11 cellular contexts compared by ENCODE assay signal in genomic region chr10:35236739-35237138, GRCh38.
A peak's percentile ranks its signal among the peaks of the same experiment; 100 is the strongest.
DNase-seq lines count a peak whose midpoint lies in the region; ATAC-seq, FAIRE-seq and TF ChIP-seq lines count a peak whose summit lies in the region.
"Had no signal": no experiment of that assay in that cellular context is flagged by ENCODE, and none has a peak within 500 bp of the region (broad histone marks: within the 10 kb centered on the region; RNA-seq: fewer than 3 reads in every experiment).

No MANE protein-coding gene starts in this region.

- TF ChIP-seq CTCF in GM12872 (IDR thresholded peaks at IDR 0.05; ENCODE audit: insufficient read depth, low read depth, low read length) = 0 out of 3 replicates have a peak, but pooled peaks have one; percentile 5
- TF ChIP-seq CTCF in RWPE2 (IDR thresholded peaks at IDR 0.05; ENCODE audit: poor library complexity, severe bottlenecking) = peak; percentile 40
- peak; percentile 51 for TF ChIP-seq CTCF in fibroblast of pulmonary artery (IDR thresholded peaks at IDR 0.05; ENCODE audit: low read length, missing control alignments)

- H3K4me1 ChIP-seq in RWPE2 (ENCODE audit: insufficient read depth, poor library complexity, severe bottlenecking) = no peaks in the 10 kb centered on the region

- POLR2A ChIA-PET in activated CD8-positive, alpha-beta T cell treated with anti-CD3 and anti-CD28 coated beads, Interleukin-2, amount 10 ng/mL, durations not matched to agents 7 days and 5 days (lab: Charles Lee) = no interaction called here
- POLR2A ChIA-PET in naive thymus-derived CD8-positive, alpha-beta T cell (lab: Charles Lee) = no interaction called here

- no peaks in the 10 kb centered on the region for H3K27me3 ChIP-seq in RWPE2 (ENCODE audit: insufficient read depth, poor library complexity, severe bottlenecking)

- no peak overlapping the region for H3K4me3 Mint-ChIP-seq in activated CD8-positive, alpha-beta T cell treated with anti-CD3 and anti-CD28 coated beads, Interleukin-2, amount 10 ng/mL, durations not matched to agents 7 days and 5 days
- H3K4me3 Mint-ChIP-seq in naive thymus-derived CD8-positive, alpha-beta T cell = no peak overlapping the region

- H3K27ac ChIP-seq in RWPE2 (ENCODE audit: poor library complexity, severe bottlenecking) = no peak overlapping the region
- H3K27ac ChIP-seq: coronary artery had no signal

- DNase-seq in RWPE2 (ENCODE audit: low spot score) = no peak
- DNase-seq in fibroblast of pulmonary artery (ENCODE audit: low read depth) = peak; percentile 43
- DNase-seq in activated CD8-positive, alpha-beta T cell treated with anti-CD3 and anti-CD28 coated beads, Interleukin-2, amount 10 ng/mL, durations not matched to agents 7 days and 5 days = no peak
- no peak for DNase-seq in naive thymus-derived CD8-positive, alpha-beta T cell
- no peak for DNase-seq in DMS79 treated with DMSO at 0.1 percent for 48 hours (lab: John Stamatoyannopoulos, UW)
- DNase-seq: retina, Right ventricle myocardium superior had no signal

- no peaks in the 10 kb centered on the region for H3K4me1 Mint-ChIP-seq in activated CD8-positive, alpha-beta T cell treated with anti-CD3 and anti-CD28 coated beads, Interleukin-2, amount 10 ng/mL, durations not matched to agents 7 days and 5 days (ENCODE audit: low read depth)
- no peaks in the 10 kb centered on the region for H3K4me1 Mint-ChIP-seq in naive thymus-derived CD8-positive, alpha-beta T cell

- no peaks in the 10 kb centered on the region for H3K9me3 ChIP-seq in RWPE2 (ENCODE audit: severe bottlenecking)

- no peak overlapping the region for H3K27ac Mint-ChIP-seq in activated CD8-positive, alpha-beta T cell treated with anti-CD3 and anti-CD28 coated beads, Interleukin-2, amount 10 ng/mL, durations not matched to agents 7 days and 5 days
- no peak overlapping the region for H3K27ac Mint-ChIP-seq in naive thymus-derived CD8-positive, alpha-beta T cell

- ATAC-seq in RWPE2 (ENCODE audit: low read depth) (no peak), GM18868 (IDR thresholded peaks at IDR 0.05; ENCODE audit: unreplicated experiment) (no peak)
- no peak for ATAC-seq in activated CD8-positive, alpha-beta T cell treated with anti-CD3 and anti-CD28 coated beads, Interleukin-2, amount 10 ng/mL, durations not matched to agents 7 days and 5 days
- no peak for ATAC-seq in naive thymus-derived CD8-positive, alpha-beta T cell

- H3K27me3 Mint-ChIP-seq in activated CD8-positive, alpha-beta T cell treated with anti-CD3 and anti-CD28 coated beads, Interleukin-2, amount 10 ng/mL, durations not matched to agents 7 days and 5 days (ENCODE audit: low read depth) = no peaks in the 10 kb centered on the region
- peaks cover 0 to 3% (median 0%) of the 10 kb centered on the region in 5 donors for H3K27me3 Mint-ChIP-seq in naive thymus-derived CD8-positive, alpha-beta T cell

- no peaks in the 10 kb centered on the region for H3K9me3 Mint-ChIP-seq in activated CD8-positive, alpha-beta T cell treated with anti-CD3 and anti-CD28 coated beads, Interleukin-2, amount 10 ng/mL, durations not matched to agents 7 days and 5 days (ENCODE audit: insufficient read depth)
- H3K9me3 Mint-ChIP-seq in naive thymus-derived CD8-positive, alpha-beta T cell = no peaks in the 10 kb centered on the region

- no peaks in the 10 kb centered on the region for H3K36me3 ChIP-seq in RWPE2 (ENCODE audit: low read depth)

- CTCF ChIA-PET in activated CD8-positive, alpha-beta T cell treated with anti-CD3 and anti-CD28 coated beads, Interleukin-2, amount 10 ng/mL, durations not matched to agents 7 days and 5 days (lab: Charles Lee) = no interaction called here

- H3K36me3 Mint-ChIP-seq in activated CD8-positive, alpha-beta T cell treated with anti-CD3 and anti-CD28 coated beads, Interleukin-2, amount 10 ng/mL, durations not matched to agents 7 days and 5 days (ENCODE audit: low read depth) = no peaks in the 10 kb centered on the region
- no peaks in the 10 kb centered on the region for H3K36me3 Mint-ChIP-seq in naive thymus-derived CD8-positive, alpha-beta T cell

- peak; percentile 27 for FAIRE-seq in A204.1 (lab: Jason Lieb, UNC)

- no peak overlapping the region for H3K4me3 ChIP-seq in RWPE2 (ENCODE audit: severe bottlenecking)
- H3K4me3 ChIP-seq in fibroblast of pulmonary artery (replicated peaks; ENCODE audit: low read depth, low read length) = no peak overlapping the region
- H3K4me3 ChIP-seq: coronary artery had no signal
